In genomic region chr5:139560752-139561654, GRCh38 we compare ENCODE assay signal across 1 cellular context.
TF ChIP-seq lines count a peak whose summit lies in the region.

Gene UBE2D2 (plus strand): TSS chr5:139561339. CDS start chr5:139561792, 453 bp downstream.

TF ChIP-seq in WTC11, 78 proteins besides CTCF, POLR2A, EP300 and RAD21 (continued from another document):
- TF ChIP-seq ATF6 (CRISPR knock-in tag; IDR thresholded peaks at IDR 0.05), result no peak
- 0 out of 2 replicates have a peak, but pooled peaks have one; percentile 49 for TF ChIP-seq ETV6 (CRISPR knock-in tag; IDR thresholded peaks at IDR 0.05)
- TF ChIP-seq, protein P1, sequence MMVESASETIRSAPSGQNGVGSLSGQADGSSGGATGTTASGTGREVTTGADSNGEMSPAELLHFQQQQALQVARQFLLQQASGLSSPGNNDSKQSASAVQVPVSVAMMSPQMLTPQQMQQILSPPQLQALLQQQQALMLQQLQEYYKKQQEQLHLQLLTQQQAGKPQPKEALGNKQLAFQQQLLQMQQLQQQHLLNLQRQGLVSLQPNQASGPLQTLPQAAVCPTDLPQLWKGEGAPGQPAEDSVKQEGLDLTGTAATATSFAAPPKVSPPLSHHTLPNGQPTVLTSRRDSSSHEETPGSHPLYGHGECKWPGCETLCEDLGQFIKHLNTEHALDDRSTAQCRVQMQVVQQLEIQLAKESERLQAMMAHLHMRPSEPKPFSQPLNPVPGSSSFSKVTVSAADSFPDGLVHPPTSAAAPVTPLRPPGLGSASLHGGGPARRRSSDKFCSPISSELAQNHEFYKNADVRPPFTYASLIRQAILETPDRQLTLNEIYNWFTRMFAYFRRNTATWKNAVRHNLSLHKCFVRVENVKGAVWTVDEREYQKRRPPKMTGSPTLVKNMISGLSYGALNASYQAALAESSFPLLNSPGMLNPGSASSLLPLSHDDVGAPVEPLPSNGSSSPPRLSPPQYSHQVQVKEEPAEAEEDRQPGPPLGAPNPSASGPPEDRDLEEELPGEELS (CRISPR knock-in tag; IDR thresholded peaks at IDR 0.05), result 0 out of 2 replicates have a peak, but pooled peaks have one; percentile 33
- TF ChIP-seq SP1 (CRISPR knock-in tag; conservative IDR thresholded peaks at IDR 0.05), result peak; percentile 90
- TF ChIP-seq ZBTB21 (CRISPR knock-in tag; IDR thresholded peaks at IDR 0.05; ENCODE audit: borderline replicate concordance), result 0 out of 2 replicates have a peak, but pooled peaks have one; percentile 23
- TF ChIP-seq FOXK1 (CRISPR knock-in tag; IDR thresholded peaks at IDR 0.05), result peak; percentile 55; the same call in 1 of the 2 replicates
- TF ChIP-seq FOXP1 (CRISPR knock-in tag; IDR thresholded peaks at IDR 0.05; ENCODE audit: borderline replicate concordance), result 0 out of 2 replicates have a peak, but pooled peaks have one; percentile 18
- 0 out of 2 replicates have a peak, but pooled peaks have one; percentile 12 for TF ChIP-seq NFYB (CRISPR knock-in tag; conservative IDR thresholded peaks at IDR 0.05; ENCODE audit: low read depth)
- TF ChIP-seq TEAD1 (CRISPR knock-in tag; IDR thresholded peaks at IDR 0.05), result 0 out of 2 replicates have a peak, but pooled peaks have one; percentile 46
- 0 out of 2 replicates have a peak, but pooled peaks have one; percentile 40 for TF ChIP-seq ZNF532 (CRISPR knock-in tag; IDR thresholded peaks at IDR 0.05; ENCODE audit: borderline replicate concordance)
- peak; percentile 45; the same call in 1 of the 2 replicates for TF ChIP-seq ZNF263 (CRISPR knock-in tag; IDR thresholded peaks at IDR 0.05; ENCODE audit: low read depth)
- TF ChIP-seq, protein P2, sequence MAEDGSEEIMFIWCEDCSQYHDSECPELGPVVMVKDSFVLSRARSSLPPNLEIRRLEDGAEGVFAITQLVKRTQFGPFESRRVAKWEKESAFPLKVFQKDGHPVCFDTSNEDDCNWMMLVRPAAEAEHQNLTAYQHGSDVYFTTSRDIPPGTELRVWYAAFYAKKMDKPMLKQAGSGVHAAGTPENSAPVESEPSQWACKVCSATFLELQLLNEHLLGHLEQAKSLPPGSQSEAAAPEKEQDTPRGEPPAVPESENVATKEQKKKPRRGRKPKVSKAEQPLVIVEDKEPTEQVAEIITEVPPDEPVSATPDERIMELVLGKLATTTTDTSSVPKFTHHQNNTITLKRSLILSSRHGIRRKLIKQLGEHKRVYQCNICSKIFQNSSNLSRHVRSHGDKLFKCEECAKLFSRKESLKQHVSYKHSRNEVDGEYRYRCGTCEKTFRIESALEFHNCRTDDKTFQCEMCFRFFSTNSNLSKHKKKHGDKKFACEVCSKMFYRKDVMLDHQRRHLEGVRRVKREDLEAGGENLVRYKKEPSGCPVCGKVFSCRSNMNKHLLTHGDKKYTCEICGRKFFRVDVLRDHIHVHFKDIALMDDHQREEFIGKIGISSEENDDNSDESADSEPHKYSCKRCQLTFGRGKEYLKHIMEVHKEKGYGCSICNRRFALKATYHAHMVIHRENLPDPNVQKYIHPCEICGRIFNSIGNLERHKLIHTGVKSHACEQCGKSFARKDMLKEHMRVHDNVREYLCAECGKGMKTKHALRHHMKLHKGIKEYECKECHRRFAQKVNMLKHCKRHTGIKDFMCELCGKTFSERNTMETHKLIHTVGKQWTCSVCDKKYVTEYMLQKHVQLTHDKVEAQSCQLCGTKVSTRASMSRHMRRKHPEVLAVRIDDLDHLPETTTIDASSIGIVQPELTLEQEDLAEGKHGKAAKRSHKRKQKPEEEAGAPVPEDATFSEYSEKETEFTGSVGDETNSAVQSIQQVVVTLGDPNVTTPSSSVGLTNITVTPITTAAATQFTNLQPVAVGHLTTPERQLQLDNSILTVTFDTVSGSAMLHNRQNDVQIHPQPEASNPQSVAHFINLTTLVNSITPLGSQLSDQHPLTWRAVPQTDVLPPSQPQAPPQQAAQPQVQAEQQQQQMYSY (CRISPR knock-in tag; IDR thresholded peaks at IDR 0.05), result no peak
- TF ChIP-seq, protein P3, sequence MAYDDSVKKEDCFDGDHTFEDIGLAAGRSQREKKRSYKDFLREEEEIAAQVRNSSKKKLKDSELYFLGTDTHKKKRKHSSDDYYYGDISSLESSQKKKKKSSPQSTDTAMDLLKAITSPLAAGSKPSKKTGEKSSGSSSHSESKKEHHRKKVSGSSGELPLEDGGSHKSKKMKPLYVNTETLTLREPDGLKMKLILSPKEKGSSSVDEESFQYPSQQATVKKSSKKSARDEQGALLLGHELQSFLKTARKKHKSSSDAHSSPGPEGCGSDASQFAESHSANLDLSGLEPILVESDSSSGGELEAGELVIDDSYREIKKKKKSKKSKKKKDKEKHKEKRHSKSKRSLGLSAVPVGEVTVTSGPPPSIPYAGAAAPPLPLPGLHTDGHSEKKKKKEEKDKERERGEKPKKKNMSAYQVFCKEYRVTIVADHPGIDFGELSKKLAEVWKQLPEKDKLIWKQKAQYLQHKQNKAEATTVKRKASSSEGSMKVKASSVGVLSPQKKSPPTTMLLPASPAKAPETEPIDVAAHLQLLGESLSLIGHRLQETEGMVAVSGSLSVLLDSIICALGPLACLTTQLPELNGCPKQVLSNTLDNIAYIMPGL (CRISPR knock-in tag; IDR thresholded peaks at IDR 0.05), result peak; percentile 33; the same call in 1 of the 2 replicates
- peak; percentile 25; the same call in 1 of the 2 replicates for TF ChIP-seq ZNF121 (CRISPR knock-in tag; IDR thresholded peaks at IDR 0.05)
